ENCODE assay signal across 23 cellular contexts in the genomic region with DNA sequence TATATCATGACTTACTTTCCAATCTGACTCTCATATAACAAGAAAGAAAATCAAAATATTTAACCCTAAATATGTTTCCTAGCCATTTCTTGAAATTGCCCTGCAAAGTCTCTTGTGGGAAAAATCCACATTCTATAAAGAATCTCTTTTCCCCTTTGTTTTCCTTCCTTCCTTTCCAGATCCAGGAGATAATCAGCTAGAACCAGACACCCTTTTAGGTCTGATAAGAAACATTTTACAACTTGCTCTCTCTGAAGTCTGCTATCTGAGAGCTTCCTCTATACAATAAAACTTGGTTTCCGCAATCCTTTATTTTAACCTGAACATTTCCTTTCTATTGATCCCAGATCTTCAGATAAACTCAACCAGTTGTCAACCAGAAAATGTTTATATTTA.
"Had no signal": no experiment of that assay in that cellular context is flagged by ENCODE, and none has a peak within 500 bp of the region (broad histone marks: within the 10 kb centered on the region; RNA-seq: fewer than 3 reads in every experiment).

No MANE protein-coding gene starts in this region.

- H3K4me3 Mint-ChIP-seq: naive thymus-derived CD8-positive, alpha-beta T cell; neural crest cell had no signal

- H3K36me3 Mint-ChIP-seq: naive thymus-derived CD8-positive, alpha-beta T cell had no signal

- FAIRE-seq: endothelial cell of umbilical vein, frontal cortex had no signal

- H3K4me1 ChIP-seq: colonic mucosa, left lung, lower lobe of right lung had no signal

- H3K9me3 Mint-ChIP-seq: naive thymus-derived CD8-positive, alpha-beta T cell had no signal

- H3K27ac ChIP-seq: colonic mucosa, heart left ventricle, left lung, lower lobe of right lung, ovary, stomach, transverse colon had no signal

- H3K4me2 ChIP-seq: smooth muscle cell had no signal

- ATAC-seq: heart left ventricle; left lung; lower lobe of right lung; mucosa of descending colon; naive thymus-derived CD8-positive, alpha-beta T cell had no signal

- H3K27me3 ChIP-seq: colonic mucosa, heart left ventricle, left lung, ovary, right atrium auricular region, stomach, transverse colon had no signal

- H3K4me3 ChIP-seq: colonic mucosa, heart left ventricle, left lung, lower lobe of right lung, mucosa of descending colon, ovary, right atrium auricular region, smooth muscle cell, stomach, thoracic aorta, transverse colon had no signal

- H3K27ac Mint-ChIP-seq: naive thymus-derived CD8-positive, alpha-beta T cell had no signal

- DNase-seq: colonic mucosa; dermis blood vessel endothelial cell; erythroblast; heart left ventricle; hypothalamus; islet precursor cell; left lung; lower lobe of right lung; mesenchymal stem cell; mucosa of descending colon; naive thymus-derived CD8-positive, alpha-beta T cell; ovary; stimulated activated CD4-positive, alpha-beta T cell treated with anti-CD3 and anti-CD28 coated beads, Interleukin-4, amount 100 ng/mL, for 1 hour; stimulated activated naive CD4-positive, alpha-beta T cell; stomach; substantia nigra; transverse colon had no signal

- H3K36me3 ChIP-seq: colonic mucosa, heart left ventricle, left lung, lower lobe of right lung, ovary, right atrium auricular region, stomach, thoracic aorta, transverse colon had no signal

- H3K9me3 ChIP-seq: colonic mucosa, heart left ventricle, left lung, lower lobe of right lung, mucosa of descending colon, ovary, right atrium auricular region, stomach, thoracic aorta, transverse colon had no signal
